Comparison of ENCODE assay signal across 36 cellular contexts in the genomic region with DNA sequence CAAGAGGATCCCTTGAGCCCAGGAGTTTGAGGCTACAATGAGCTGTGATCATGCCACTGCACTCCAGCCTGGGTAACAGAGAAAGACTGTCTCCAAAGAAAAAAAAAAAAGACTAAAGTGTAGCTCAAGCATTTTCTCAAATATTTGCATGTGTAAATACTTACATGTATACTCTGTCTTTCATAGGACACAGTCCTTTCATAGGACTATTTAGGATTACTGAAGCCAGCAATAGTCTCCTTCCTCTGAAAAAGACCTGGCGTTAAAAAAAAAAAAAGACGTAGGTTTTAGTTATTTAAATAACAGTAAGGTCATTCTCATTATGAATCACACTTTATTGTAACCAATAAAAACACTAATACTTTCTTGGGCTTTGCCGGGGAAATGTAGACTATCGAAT.
"Had no signal": no experiment of that assay in that cellular context is flagged by ENCODE, and none has a peak within 500 bp of the region (broad histone marks: within the 10 kb centered on the region; RNA-seq: fewer than 3 reads in every experiment).

No MANE protein-coding gene starts in this region.

- H3K4me1 Mint-ChIP-seq: activated CD4-positive, alpha-beta T cell treated with anti-CD3 and anti-CD28 coated beads for 36 hours; activated CD4-positive, alpha-beta T cell treated with anti-CD3 and anti-CD28 coated beads, Interleukin-2, amount 10 ng/mL, durations not matched to agents 24 days and 14 days; activated CD8-positive, alpha-beta memory T cell treated with anti-CD3 and anti-CD28 coated beads, Interleukin-2, amount 10 ng/mL, durations not matched to agents 7 days and 5 days; activated naive CD4-positive, alpha-beta T cell treated with anti-CD3 and anti-CD28 coated beads, Interleukin-2, amount 50 U/mL, for 24 hours; activated naive CD8-positive, alpha-beta T cell treated with anti-CD3 and anti-CD28 coated beads for 36 hours; activated naive CD8-positive, alpha-beta T cell treated with anti-CD3 and anti-CD28 coated beads, Interleukin-2, amount 50 U/mL, for 24 hours; endodermal cell had no signal

- H3K27me3 ChIP-seq: adrenal gland, body of pancreas, cardiac muscle cell, dorsolateral prefrontal cortex had no signal

- H3K27me3 Mint-ChIP-seq: activated CD4-positive, alpha-beta memory T cell treated with anti-CD3 and anti-CD28 coated beads for 36 hours; activated CD4-positive, alpha-beta T cell treated with anti-CD3 and anti-CD28 coated beads for 36 hours; activated CD4-positive, alpha-beta T cell treated with anti-CD3 and anti-CD28 coated beads, Interleukin-2, amount 10 ng/mL, durations not matched to agents 24 days and 14 days; activated CD8-positive, alpha-beta memory T cell treated with anti-CD3 and anti-CD28 coated beads, Interleukin-2, amount 10 ng/mL, durations not matched to agents 7 days and 5 days; activated naive CD4-positive, alpha-beta T cell treated with anti-CD3 and anti-CD28 coated beads, Interleukin-2, amount 50 U/mL, for 24 hours; activated naive CD8-positive, alpha-beta T cell treated with anti-CD3 and anti-CD28 coated beads for 36 hours; activated naive CD8-positive, alpha-beta T cell treated with anti-CD3 and anti-CD28 coated beads, Interleukin-2, amount 50 U/mL, for 24 hours; dendritic cell treated with granulocyte-macrophage colony-stimulating factor and Interleukin-4, amounts not matched to agents 40 ng/mL and 50 ng/mL, for 4 days; T-helper 17 cell had no signal

- H3K27ac Mint-ChIP-seq: activated CD4-positive, alpha-beta memory T cell treated with anti-CD3 and anti-CD28 coated beads for 36 hours; activated CD4-positive, alpha-beta T cell treated with anti-CD3 and anti-CD28 coated beads for 36 hours; activated CD4-positive, alpha-beta T cell treated with anti-CD3 and anti-CD28 coated beads, Interleukin-2, amount 10 ng/mL, durations not matched to agents 24 days and 14 days; activated CD8-positive, alpha-beta memory T cell treated with anti-CD3 and anti-CD28 coated beads, Interleukin-2, amount 10 ng/mL, durations not matched to agents 7 days and 5 days; activated CD8-positive, alpha-beta T cell treated with anti-CD3 and anti-CD28 coated beads, Interleukin-2, amount 10 ng/mL, durations not matched to agents 7 days and 5 days; activated naive CD4-positive, alpha-beta T cell treated with anti-CD3 and anti-CD28 coated beads for 36 hours; activated naive CD4-positive, alpha-beta T cell treated with anti-CD3 and anti-CD28 coated beads, Interleukin-2, amount 50 U/mL, for 24 hours; activated naive CD8-positive, alpha-beta T cell treated with anti-CD3 and anti-CD28 coated beads for 36 hours; activated naive CD8-positive, alpha-beta T cell treated with anti-CD3 and anti-CD28 coated beads, Interleukin-2, amount 50 U/mL, for 24 hours; activated T-helper 1 cell treated with anti-CD3 and anti-CD28 coated beads, Interleukin-12 subunit alpha, Interleukin-12 subunit beta, Interleukin-2, Interleukin-4 antibody, amounts not matched to agents 30 ng/mL and 10 ng/mL and 1 ng/mL, durations not matched to agents 14 hours and 24 hours and 36 hours; activated T-helper 2 cell treated with anti-CD3 and anti-CD28 coated beads, Interferon-gamma antibody, Interleukin-2, Interleukin-4, amounts not matched to agents 10 μg/mL and 5 μg/mL and 100 μg/mL, durations not matched to agents 14 hours and 24 hours and 36 hours; dendritic cell treated with granulocyte-macrophage colony-stimulating factor and Interleukin-4, amounts not matched to agents 40 ng/mL and 50 ng/mL, for 4 days; endodermal cell; T-helper 17 cell; T-helper 2 cell treated with Interferon-gamma antibody and Interleukin-4, amounts not matched to agents 5 μg/mL and 100 μg/mL, for 36 hours had no signal

- ATAC-seq: activated CD4-positive, alpha-beta T cell treated with anti-CD3 and anti-CD28 coated beads for 36 hours; activated CD8-positive, alpha-beta memory T cell treated with anti-CD3 and anti-CD28 coated beads, Interleukin-2, amount 10 ng/mL, durations not matched to agents 7 days and 5 days; activated CD8-positive, alpha-beta T cell treated with anti-CD3 and anti-CD28 coated beads, Interleukin-2, amount 10 ng/mL, durations not matched to agents 7 days and 5 days; activated naive CD8-positive, alpha-beta T cell treated with anti-CD3 and anti-CD28 coated beads, Interleukin-2, amount 50 U/mL, for 24 hours; body of pancreas; esophagus mucosa; T-helper 17 cell had no signal

- H3K27ac ChIP-seq: adrenal gland, body of pancreas, cardiac muscle cell, coronary artery, dorsolateral prefrontal cortex, WERI-Rb-1 had no signal

- DNase-seq: activated CD4-positive, alpha-beta memory T cell treated with anti-CD3 and anti-CD28 coated beads for 36 hours; activated CD4-positive, alpha-beta T cell treated with anti-CD3 and anti-CD28 coated beads for 36 hours; activated CD4-positive, alpha-beta T cell treated with anti-CD3 and anti-CD28 coated beads, Interleukin-2, amount 10 ng/mL, durations not matched to agents 24 days and 14 days; activated CD4-positive, CD25-positive, alpha-beta regulatory T cell; activated CD4-positive, CD25-positive, alpha-beta regulatory T cell treated with anti-CD3 and anti-CD28 coated beads, Interleukin-2, amount 50 U/mL, for 72 hours; activated CD8-positive, alpha-beta memory T cell treated with anti-CD3 and anti-CD28 coated beads, Interleukin-2, amount 10 ng/mL, durations not matched to agents 7 days and 5 days; activated CD8-positive, alpha-beta memory T cell treated with anti-CD3 and anti-CD28 coated beads, Interleukin-2, amount 50 U/mL, for 4 hours; activated CD8-positive, alpha-beta T cell treated with anti-CD3 and anti-CD28 coated beads, Interleukin-2, amount 10 ng/mL, durations not matched to agents 7 days and 5 days; activated effector memory CD4-positive, alpha-beta T cell treated with anti-CD3 and anti-CD28 coated beads, Interleukin-2, amount 50 U/mL, for 16 hours; activated naive CD4-positive, alpha-beta T cell treated with anti-CD3 and anti-CD28 coated beads for 36 hours; activated naive CD8-positive, alpha-beta T cell treated with anti-CD3 and anti-CD28 coated beads for 36 hours; activated naive CD8-positive, alpha-beta T cell treated with anti-CD3 and anti-CD28 coated beads, Interleukin-2, amount 50 U/mL, for 24 hours; activated T-cell treated with anti-CD3 and anti-CD28 coated beads, Interleukin-2, amount 50 U/mL, for 1 hour; activated T-cell treated with anti-CD3 and anti-CD28 coated beads, Interleukin-2, amount 50 U/mL, for 48 hours; adrenal gland; amygdala; aorta; body of pancreas; central memory CD4-positive, alpha-beta T cell; cerebellar nuclear complex; dorsolateral prefrontal cortex; effector memory CD4-positive, alpha-beta T cell; endodermal cell; foreskin fibroblast; head of caudate nucleus; T-helper 17 cell; T1000; WERI-Rb-1 had no signal

- H3K4me3 ChIP-seq: adrenal gland, body of pancreas, cardiac muscle cell, coronary artery, dorsolateral prefrontal cortex had no signal

- H3K9me3 ChIP-seq: adrenal gland, body of pancreas had no signal

- H3K4me1 ChIP-seq: adrenal gland, body of pancreas had no signal

- H3K9me3 Mint-ChIP-seq: activated CD4-positive, alpha-beta memory T cell treated with anti-CD3 and anti-CD28 coated beads for 36 hours; activated CD4-positive, alpha-beta T cell treated with anti-CD3 and anti-CD28 coated beads, Interleukin-2, amount 10 ng/mL, durations not matched to agents 24 days and 14 days; activated naive CD4-positive, alpha-beta T cell treated with anti-CD3 and anti-CD28 coated beads for 36 hours; activated naive CD4-positive, alpha-beta T cell treated with anti-CD3 and anti-CD28 coated beads, Interleukin-2, amount 50 U/mL, for 24 hours; activated naive CD8-positive, alpha-beta T cell treated with anti-CD3 and anti-CD28 coated beads for 36 hours; activated naive CD8-positive, alpha-beta T cell treated with anti-CD3 and anti-CD28 coated beads, Interleukin-2, amount 50 U/mL, for 24 hours; activated T-helper 1 cell treated with anti-CD3 and anti-CD28 coated beads, Interleukin-12 subunit alpha, Interleukin-12 subunit beta, Interleukin-2, Interleukin-4 antibody, amounts not matched to agents 30 ng/mL and 10 ng/mL and 1 ng/mL, durations not matched to agents 14 hours and 24 hours and 36 hours; activated T-helper 2 cell treated with anti-CD3 and anti-CD28 coated beads, Interferon-gamma antibody, Interleukin-2, Interleukin-4, amounts not matched to agents 10 μg/mL and 5 μg/mL and 100 μg/mL, durations not matched to agents 14 hours and 24 hours and 36 hours; dendritic cell treated with granulocyte-macrophage colony-stimulating factor and Interleukin-4, amounts not matched to agents 40 ng/mL and 50 ng/mL, for 4 days; endodermal cell; T-helper 2 cell treated with Interferon-gamma antibody and Interleukin-4, amounts not matched to agents 5 μg/mL and 100 μg/mL, for 36 hours had no signal

- H3K4me3 Mint-ChIP-seq: activated CD4-positive, alpha-beta memory T cell treated with anti-CD3 and anti-CD28 coated beads for 36 hours; activated CD4-positive, alpha-beta T cell treated with anti-CD3 and anti-CD28 coated beads for 36 hours; activated CD4-positive, alpha-beta T cell treated with anti-CD3 and anti-CD28 coated beads, Interleukin-2, amount 10 ng/mL, durations not matched to agents 24 days and 14 days; activated CD8-positive, alpha-beta memory T cell treated with anti-CD3 and anti-CD28 coated beads, Interleukin-2, amount 10 ng/mL, durations not matched to agents 7 days and 5 days; activated CD8-positive, alpha-beta T cell treated with anti-CD3 and anti-CD28 coated beads, Interleukin-2, amount 10 ng/mL, durations not matched to agents 7 days and 5 days; activated naive CD4-positive, alpha-beta T cell treated with anti-CD3 and anti-CD28 coated beads for 36 hours; activated naive CD4-positive, alpha-beta T cell treated with anti-CD3 and anti-CD28 coated beads, Interleukin-2, amount 50 U/mL, for 24 hours; activated naive CD8-positive, alpha-beta T cell treated with anti-CD3 and anti-CD28 coated beads for 36 hours; activated naive CD8-positive, alpha-beta T cell treated with anti-CD3 and anti-CD28 coated beads, Interleukin-2, amount 50 U/mL, for 24 hours; activated T-helper 1 cell treated with anti-CD3 and anti-CD28 coated beads, Interleukin-12 subunit alpha, Interleukin-12 subunit beta, Interleukin-2, Interleukin-4 antibody, amounts not matched to agents 30 ng/mL and 10 ng/mL and 1 ng/mL, durations not matched to agents 14 hours and 24 hours and 36 hours; dendritic cell treated with granulocyte-macrophage colony-stimulating factor and Interleukin-4, amounts not matched to agents 40 ng/mL and 50 ng/mL, for 4 days; endodermal cell; T-helper 17 cell; T-helper 2 cell treated with Interferon-gamma antibody and Interleukin-4, amounts not matched to agents 5 μg/mL and 100 μg/mL, for 36 hours had no signal
